Comparison of ENCODE assay signal across 16 cellular contexts in genomic region chr17:1746975-1747543, GRCh38. TPM values are rescaled to one million over a fixed set of nuclear protein-coding genes. Genes with fewer than 3 reads are reported as not detected.
A peak's percentile ranks its signal among the peaks of the same experiment; 100 is the strongest.
DNase-seq lines count a peak whose midpoint lies in the region; ATAC-seq, FAIRE-seq and TF ChIP-seq lines count a peak whose summit lies in the region.
"Had no signal": no experiment of that assay in that cellular context is flagged by ENCODE, and none has a peak within 500 bp of the region (broad histone marks: within the 10 kb centered on the region; RNA-seq: fewer than 3 reads in every experiment).

No MANE protein-coding gene starts in this region.

- BruUV-seq in endothelial cell of umbilical vein (replicated peaks; lab: Mats Ljungman, UMichigan) = no TSS peak

- H3K27ac ChIP-seq in endothelial cell of umbilical vein (ENCODE audit: insufficient read depth, low read depth, low read length) = no peak overlapping the region
- H3K27ac ChIP-seq in transverse colon = peak overlapping the region; percentile 4 to 50 (median 28)

- no peak overlapping the region for H3K4me2 ChIP-seq in endothelial cell of umbilical vein (ENCODE audit: insufficient read depth, low read length)

- no peaks in the 10 kb centered on the region for H3K79me2 ChIP-seq in endothelial cell of umbilical vein (ENCODE audit: control insufficient read depth, insufficient read depth, low read length)

- no peaks in the 10 kb centered on the region for H4K20me1 ChIP-seq in endothelial cell of umbilical vein (replicated peaks; ENCODE audit: control insufficient read depth, extremely low read depth, insufficient read depth, low read length)

- CTCF ChIA-PET in endothelial cell of umbilical vein (lab: Charles Lee) = interaction anchor here (0.9 to 2.0 kb wide), 5 partner anchors 21 to 37 kb away, joined by 3 to 11 read pairs (median 4); no protein-coding TSS in a partner anchor

- DNase-seq in NCI-H526 (lab: John Stamatoyannopoulos, UW) = peak; percentile 9 to 44
- no peak for DNase-seq in NCI-H526 treated with DMSO at 0.1 percent for 48 hours (lab: John Stamatoyannopoulos, UW)
- DNase-seq in endothelial cell of umbilical vein (ENCODE audit: low read depth, low spot score) = peak; percentile 17
- peak; percentile 79 to 94 for DNase-seq in lower leg skin (ENCODE audit: low spot score in 2 of 2)
- peak; percentile 77 for DNase-seq in transverse colon
- DNase-seq in GM19239 (ENCODE audit: insufficient read length, low spot score) = no peak
- DNase-seq in foreskin melanocyte = no peak
- DNase-seq: activated naive CD4-positive, alpha-beta T cell treated with anti-CD3 and anti-CD28 coated beads, Interleukin-2, amount 10 ng/mL, durations not matched to agents 7 days and 5 days; midbrain; NCI-H1930 had no signal

- H3K4me1 ChIP-seq in endothelial cell of umbilical vein (ENCODE audit: control insufficient read depth, extremely low read depth, insufficient read depth, low read length) (no peaks in the 10 kb centered on the region), transverse colon (peaks cover 0 to 24% (median 11%) of the 10 kb centered on the region in 4 donors)
- H3K4me1 ChIP-seq: tibial artery had no signal

- no peaks in the 10 kb centered on the region for H3K27me3 ChIP-seq in endothelial cell of umbilical vein (ENCODE audit: control insufficient read depth in 2 of 2, insufficient read depth in 2 of 2, low read length in 2 of 2)
- H3K27me3 ChIP-seq in transverse colon = no peaks in the 10 kb centered on the region
- H3K27me3 ChIP-seq: tibial artery had no signal

- dilution Hi-C loops in endothelial cell of umbilical vein (cut with MboI; ENCODE audit: extremely low pct_ligation_motif_present, low sequenced_read_pairs) = no loop called here

- POLR2A ChIA-PET in endothelial cell of umbilical vein (lab: Charles Lee) = no interaction called here

- TF ChIP-seq EP300 in transverse colon (IDR thresholded peaks at IDR 0.05; ENCODE audit: low read depth) = peak; percentile 88

- TF ChIP-seq CTCF in endothelial cell of umbilical vein (IDR thresholded peaks at IDR 0.05; ENCODE audit: extremely low read depth in 1 of 2, insufficient read depth in 1 of 2, low read depth in 1 of 2, low read length in 2 of 2) (no peak), lower leg skin (IDR thresholded peaks at IDR 0.05) (no peak), transverse colon (IDR thresholded peaks at IDR 0.05) (no peak)

- H3K9me3 ChIP-seq in endothelial cell of umbilical vein (replicated peaks; ENCODE audit: control insufficient read depth, insufficient read depth, low read length) = no peaks in the 10 kb centered on the region
- H3K9me3 ChIP-seq in transverse colon = no peaks in the 10 kb centered on the region
- H3K9me3 ChIP-seq: tibial artery had no signal

- 20 to 58% methylated on average over 11 to 21 of the region's 22 CpGs for WGBS in lower leg skin, 2 donors
- WGBS in transverse colon (ENCODE audit: low coverage in 1 of 2), 2 donors = 67 to 80% methylated on average over 3 to 18 of the region's 22 CpGs

- in situ Hi-C loops in transverse colon (cut with MboI; ENCODE audit: low pct_ligation_motif_present in 1 of 4, low pct_unique_long_range_greater_than_20kb in 1 of 4, low sequenced_read_pairs in 3 of 4) = no loop called here

- no peaks in the 10 kb centered on the region for H3K36me3 ChIP-seq in endothelial cell of umbilical vein (ENCODE audit: control insufficient read depth in 2 of 2, extremely low read depth in 1 of 2, insufficient read depth in 2 of 2, low read length in 2 of 2)
- no peaks in the 10 kb centered on the region for H3K36me3 ChIP-seq in transverse colon
- H3K36me3 ChIP-seq: tibial artery had no signal

- H3K4me3 ChIP-seq in endothelial cell of umbilical vein (replicated peaks in 1 of 3; ENCODE audit: insufficient read depth in 1 of 3, low read depth in 1 of 3, low read length in 3 of 3) (no peak overlapping the region), lower leg skin (ENCODE audit: low read depth, poor library complexity, severe bottlenecking) (no peak overlapping the region), transverse colon (no peak overlapping the region)
- H3K4me3 ChIP-seq: coronary artery, GM12878, tibial artery had no signal

- no peaks in the 10 kb centered on the region for H3K9me1 ChIP-seq in endothelial cell of umbilical vein (replicated peaks; ENCODE audit: control insufficient read depth, extremely low read depth, insufficient read depth, low read length)

- TF ChIP-seq POLR2A in endothelial cell of umbilical vein (IDR thresholded peaks at IDR 0.05; ENCODE audit: low read depth, low read length) = no peak
- TF ChIP-seq POLR2A in lower leg skin (IDR thresholded peaks at IDR 0.05) = no peak
- no peak for TF ChIP-seq POLR2A in transverse colon (IDR thresholded peaks at IDR 0.05)

- no peak overlapping the region for H3K9ac ChIP-seq in endothelial cell of umbilical vein (replicated peaks; ENCODE audit: extremely low read depth, insufficient read depth, low read length)

- intact Hi-C loops in endothelial cell of umbilical vein (cut with micrococcal nuclease) = no loop called here
- intact Hi-C loops in lower leg skin (cut with DNase I; ENCODE audit: low total_unique reads) = no loop called here
- intact Hi-C loops in transverse colon (cut with DNase I; ENCODE audit: low total_unique reads) = no loop called here

- ATAC-seq in GM18511 (IDR thresholded peaks at IDR 0.05; ENCODE audit: unreplicated experiment) = no peak
- ATAC-seq: GM12878 had no signal

- no peak for FAIRE-seq in endothelial cell of umbilical vein (lab: Jason Lieb, UNC)
- no peak for FAIRE-seq in GM19239 (lab: Jason Lieb, UNC)
- FAIRE-seq: D721Med, GM12878 had no signal

- peak overlapping the region; percentile 26 for H2AFZ ChIP-seq in endothelial cell of umbilical vein (ENCODE audit: low read depth, low read length)

TF ChIP-seq in endothelial cell of umbilical vein, 7 proteins besides CTCF, POLR2A, EP300 and RAD21 (continues in another document):
- no peak for TF ChIP-seq FOS (IDR thresholded peaks at IDR 0.05; ENCODE audit: borderline replicate concordance, insufficient read depth, low read length)
- no peak for TF ChIP-seq JUN (IDR thresholded peaks at IDR 0.05; ENCODE audit: borderline replicate concordance, insufficient read depth, insufficient read length, low read depth)
- TF ChIP-seq MYC (IDR thresholded peaks at IDR 0.05; ENCODE audit: low read depth, low read length) = no peak
- TF ChIP-seq POLR2AphosphoS5 (IDR thresholded peaks at IDR 0.05; ENCODE audit: insufficient read depth, low read depth, low read length) = no peak
- TF ChIP-seq GATA2 (IDR thresholded peaks at IDR 0.05; ENCODE audit: insufficient read depth, insufficient read length, low read depth, low read length) = no peak
- TF ChIP-seq EZH2 (IDR thresholded peaks at IDR 0.05; ENCODE audit: borderline replicate concordance, low read depth, low read length, severe bottlenecking) = no peak

RNA-seq across cellular contexts. Expression of gene SERPINF2, which starts 4.4 kb away (rescaled TPM):
- total RNA-seq in endothelial cell of umbilical vein (0.30 TPM in 1 of 2 replicates, not detected in the other), lower leg skin (1 to 10 TPM; 1.2 to 9.0 (median 5.9) TPM), transverse colon (10 to 100 TPM in 1 of 4 donors, 1 to 10 TPM in 2, not detected in 1; 3.2 to 10.5 (median 3.4) TPM)
- 0.03 and 0.14 TPM in 2 replicates for polyA plus RNA-seq in endothelial cell of umbilical vein
- 0.06 and 0.09 TPM in 2 replicates for polyA plus RNA-seq in endothelial cell of umbilical vein (2011; cell fraction: cytosol; rRNA removed)
- 0.11 and 0.21 TPM in 2 replicates for polyA plus RNA-seq in endothelial cell of umbilical vein (2011; cell fraction: nucleus; rRNA removed)
- polyA plus RNA-seq in endothelial cell of umbilical vein (2012) = 0.12 TPM in 1 of 2 replicates, not detected in the other
- 0.15 TPM in 1 of 2 replicates, not detected in the other for polyA minus RNA-seq in endothelial cell of umbilical vein
- 1.5 TPM for polyA minus RNA-seq in endothelial cell of umbilical vein (2011; cell fraction: cytosol; rRNA and poly(A)+ RNA removed)
- polyA minus RNA-seq in endothelial cell of umbilical vein (2011; cell fraction: nucleus; rRNA and poly(A)+ RNA removed) = not detected in 2 replicates
- total RNA-seq: glomerular endothelial cell had no signal

RNA-seq across cellular contexts. Expression of gene SERPINF1, which starts 14.8 kb away (rescaled TPM):
- total RNA-seq in endothelial cell of umbilical vein = not detected in 2 replicates
- polyA plus RNA-seq in endothelial cell of umbilical vein = not detected in 2 replicates
- polyA plus RNA-seq in endothelial cell of umbilical vein (2011; cell fraction: cytosol; rRNA removed) = not detected in 2 replicates
- not detected in 2 replicates for polyA plus RNA-seq in endothelial cell of umbilical vein (2011; cell fraction: nucleus; rRNA removed)
- 0.85 and 0.87 TPM in 2 replicates for polyA plus RNA-seq in endothelial cell of umbilical vein (2012)
- 1.6 and 3.4 TPM in 2 replicates for polyA minus RNA-seq in endothelial cell of umbilical vein
- not detected for polyA minus RNA-seq in endothelial cell of umbilical vein (2011; cell fraction: cytosol; rRNA and poly(A)+ RNA removed)
- polyA minus RNA-seq in endothelial cell of umbilical vein (2011; cell fraction: nucleus; rRNA and poly(A)+ RNA removed) = not detected in 2 replicates
- total RNA-seq in lower leg skin = 100 to 1,000 TPM; 102 to 391 (median 114) TPM
- total RNA-seq in transverse colon = 100 to 1,000 TPM in 3 of 4 donors, 10 to 100 TPM in 1; 88.3 to 340 (median 114) TPM

RNA-seq across cellular contexts. Expression of gene WDR81, which starts 22.6 kb away (rescaled TPM):
- total RNA-seq in endothelial cell of umbilical vein (16.5 and 17.3 TPM in 2 replicates), lower leg skin (10 to 100 TPM; 42.9 to 64.4 (median 49.2) TPM), transverse colon (10 to 100 TPM; 26.1 to 73.7 (median 35.7) TPM)
- 10.4 and 12.1 TPM in 2 replicates for polyA plus RNA-seq in endothelial cell of umbilical vein
- 5.0 and 7.6 TPM in 2 replicates for polyA plus RNA-seq in endothelial cell of umbilical vein (2011; cell fraction: cytosol; rRNA removed)
- 18.5 and 22.3 TPM in 2 replicates for polyA plus RNA-seq in endothelial cell of umbilical vein (2011; cell fraction: nucleus; rRNA removed)
- 10.1 and 11.7 TPM in 2 replicates for polyA plus RNA-seq in endothelial cell of umbilical vein (2012)
- polyA minus RNA-seq in endothelial cell of umbilical vein = 10.2 and 10.9 TPM in 2 replicates
- 12.5 TPM for polyA minus RNA-seq in endothelial cell of umbilical vein (2011; cell fraction: cytosol; rRNA and poly(A)+ RNA removed)
- 9.7 and 18.8 TPM in 2 replicates for polyA minus RNA-seq in endothelial cell of umbilical vein (2011; cell fraction: nucleus; rRNA and poly(A)+ RNA removed)

RNA-seq across cellular contexts. Expression of gene TLCD2, which starts 36.9 kb away (rescaled TPM):
- total RNA-seq in endothelial cell of umbilical vein (1.7 and 2.1 TPM in 2 replicates), lower leg skin (1 to 10 TPM in 3 of 4 donors, under 1 TPM in 1; 0.99 to 4.5 (median 2.8) TPM), transverse colon (10 to 100 TPM; 21.6 to 48.6 (median 31.5) TPM)
- 0.72 TPM in 2 replicates for polyA plus RNA-seq in endothelial cell of umbilical vein
- polyA plus RNA-seq in endothelial cell of umbilical vein (2011; cell fraction: cytosol; rRNA removed) = 0.75 and 0.83 TPM in 2 replicates
- polyA plus RNA-seq in endothelial cell of umbilical vein (2011; cell fraction: nucleus; rRNA removed) = 0.70 and 0.83 TPM in 2 replicates
- 1.6 and 2.4 TPM in 2 replicates for polyA plus RNA-seq in endothelial cell of umbilical vein (2012)
- polyA minus RNA-seq in endothelial cell of umbilical vein = 0.98 and 1.0 TPM in 2 replicates
- polyA minus RNA-seq in endothelial cell of umbilical vein (2011; cell fraction: cytosol; rRNA and poly(A)+ RNA removed) = 1.6 TPM
- polyA minus RNA-seq in endothelial cell of umbilical vein (2011; cell fraction: nucleus; rRNA and poly(A)+ RNA removed) = 0.24 and 0.38 TPM in 2 replicates

Comparison
In these comparisons a context has a peak if more than half of its experiments do, and no peak if none do; other contexts are left out.
1. DNase-seq: peak in NCI-H526 (2 of 2), endothelial cell of umbilical vein (single experiment), lower leg skin (2 of 2) and transverse colon (single experiment); none in NCI-H526 treated with DMSO at 0.1 percent for 48 hours (single experiment), GM19239 (single experiment) and foreskin melanocyte (single experiment).
2. RNA of gene SERPINF1, which starts 14.8 kb away (total RNA-seq): 88.3 to 340 TPM in transverse colon and 102 to 391 TPM in lower leg skin; not detected in endothelial cell of umbilical vein; every median in the first group is over 10 times any median in the second.